26 cellular contexts compared by ENCODE assay signal in genomic region chr7:5584821-5585220, GRCh38. TPM values are rescaled to one million over a fixed set of nuclear protein-coding genes. Genes with fewer than 3 reads are reported as not detected.
A peak's percentile ranks its signal among the peaks of the same experiment; 100 is the strongest.
DNase-seq lines count a peak whose midpoint lies in the region; ATAC-seq and TF ChIP-seq lines count a peak whose summit lies in the region.
"Had no signal": no experiment of that assay in that cellular context is flagged by ENCODE, and none has a peak within 500 bp of the region (broad histone marks: within the 10 kb centered on the region; RNA-seq: fewer than 3 reads in every experiment).

No MANE protein-coding gene starts in this region.

- H3K4me2 ChIP-seq in smooth muscle cell = peak overlapping the region; percentile 18
- H3K4me2 ChIP-seq: BLaER1 treated with 17β-estradiol and CSF1 and Interleukin-3, amounts not matched to agents 10 nM and 100 nM; SK-N-SH had no signal

- H3K27me3 ChIP-seq in smooth muscle cell (ENCODE audit: low read depth) = no peaks in the 10 kb centered on the region

- H3K4me3 ChIP-seq in lower leg skin (ENCODE audit: low read depth, poor library complexity, severe bottlenecking) (peak overlapping the region; percentile 4), smooth muscle cell (no peak overlapping the region)
- H3K4me3 ChIP-seq: BLaER1 treated with 17β-estradiol and CSF1 and Interleukin-3, amounts not matched to agents 10 nM and 100 nM; GM23248 had no signal

- peak; percentile 59 for ATAC-seq in GM18868 (IDR thresholded peaks at IDR 0.05; ENCODE audit: unreplicated experiment)
- peak; percentile 40 for ATAC-seq in HG02798 (IDR thresholded peaks at IDR 0.05; ENCODE audit: poor library complexity, unreplicated experiment)
- ATAC-seq in HG03432 (IDR thresholded peaks at IDR 0.05; ENCODE audit: unreplicated experiment) = no peak
- no peak for ATAC-seq in GM21619 (IDR thresholded peaks at IDR 0.05; ENCODE audit: unreplicated experiment)
- ATAC-seq: Panc1 had no signal

- no peaks in the 10 kb centered on the region for H3K36me3 ChIP-seq in smooth muscle cell (ENCODE audit: low read depth)
- H3K36me3 ChIP-seq: BLaER1 treated with 17β-estradiol and CSF1 and Interleukin-3, amounts not matched to agents 10 nM and 100 nM had no signal

- no peaks in the 10 kb centered on the region for H3F3A ChIP-seq in smooth muscle cell (ENCODE audit: low read depth)

- H4K20me1 ChIP-seq in smooth muscle cell (ENCODE audit: low read depth) = peaks cover 4% of the 10 kb centered on the region
- H4K20me1 ChIP-seq: BLaER1 treated with 17β-estradiol and CSF1 and Interleukin-3, amounts not matched to agents 10 nM and 100 nM had no signal

- intact Hi-C loops in lower leg skin (cut with DNase I; ENCODE audit: low total_unique reads) = no loop called here

- H3K9ac ChIP-seq in smooth muscle cell (ENCODE audit: low read depth) = no peak overlapping the region
- H3K9ac ChIP-seq: BLaER1 treated with 17β-estradiol and CSF1 and Interleukin-3, amounts not matched to agents 10 nM and 100 nM; GM23248; SK-N-SH had no signal

- H2AFZ ChIP-seq in smooth muscle cell (ENCODE audit: low read depth) = no peak overlapping the region
- H2AFZ ChIP-seq: GM23248 had no signal

- no peak for TF ChIP-seq POLR2A in lower leg skin (IDR thresholded peaks at IDR 0.05)

- 88 to 95% methylated on average over 4 of the region's 4 CpGs for WGBS in lower leg skin, 2 donors
- WGBS in smooth muscle cell (ENCODE audit: low lambda C conversion rate) = 44% methylated on average over 4 of the region's 4 CpGs

- TF ChIP-seq CTCF in lower leg skin (IDR thresholded peaks at IDR 0.05) (no peak), smooth muscle cell (IDR thresholded peaks at IDR 0.05; ENCODE audit: borderline replicate concordance, insufficient read depth, poor library complexity, severe bottlenecking) (no peak)

- DNase-seq in lower leg skin (ENCODE audit: low spot score in 2 of 2) (no peak), smooth muscle cell (lab: John Stamatoyannopoulos, UW; ENCODE audit: unreplicated experiment) (no peak), amniotic stem cell (lab: John Stamatoyannopoulos, UW) (no peak)
- DNase-seq: Caco-2; CD4-positive, alpha-beta memory T cell; DMS 273 treated with DMSO at 0.1 percent for 48 hours; DND-41; H9; HFFc6; Karpas-422; MV-4-11; NCI-H1105 treated with DMSO at 0.1 percent for 48 hours; NCI-H1694 treated with DMSO at 0.1 percent for 48 hours; NCI-H2081 treated with DMSO at 0.1 percent for 48 hours; NCI-H2171 treated with DMSO at 0.1 percent for 48 hours; NCI-H524 treated with DMSO at 0.1 percent for 48 hours; NCI-H82; SIG-M5 had no signal

- H3K79me2 ChIP-seq in smooth muscle cell (ENCODE audit: low read depth) = no peaks in the 10 kb centered on the region

- H3K4me1 ChIP-seq in smooth muscle cell (ENCODE audit: low read depth) = no peaks in the 10 kb centered on the region

- peak overlapping the region; percentile 13 for H3K27ac ChIP-seq in smooth muscle cell (ENCODE audit: low read depth)
- H3K27ac ChIP-seq: BLaER1 treated with 17β-estradiol and CSF1 and Interleukin-3, amounts not matched to agents 10 nM and 100 nM; GM23248 had no signal

- no peaks in the 10 kb centered on the region for H3K9me3 ChIP-seq in smooth muscle cell (replicated peaks; ENCODE audit: low read depth)
- H3K9me3 ChIP-seq: BLaER1 treated with 17β-estradiol and CSF1 and Interleukin-3, amounts not matched to agents 10 nM and 100 nM; Caco-2; SK-N-SH had no signal

RNA-seq across cellular contexts. Expression of gene FSCN1, which starts 7.8 kb away (rescaled TPM):
- 100 to 1,000 TPM in 3 of 4 donors, 10 to 100 TPM in 1; 88.7 to 114 (median 106) TPM for total RNA-seq in lower leg skin
- 307 and 324 TPM in 2 replicates for total RNA-seq in smooth muscle cell
- polyA plus RNA-seq in smooth muscle cell = 312 and 336 TPM in 2 replicates

RNA-seq across cellular contexts. Expression of gene ACTB, which starts 54.4 kb away (rescaled TPM):
- total RNA-seq in lower leg skin (1,000 to 10,000 TPM; 1,489 to 2,016 (median 1,611) TPM), smooth muscle cell (4,583 and 5,789 TPM in 2 replicates)
- 15,841 and 17,804 TPM in 2 replicates for polyA plus RNA-seq in smooth muscle cell

Comparison
In these comparisons a context has a peak if more than half of its experiments do, and no peak if none do; other contexts are left out.
1. ATAC-seq: peak in GM18868 (single experiment) and HG02798 (single experiment); none in HG03432 (single experiment) and GM21619 (single experiment).